ENCODE assay signal across 19 cellular contexts in genomic region chr7:15922002-15922401, GRCh38.
DNase-seq lines count a peak whose midpoint lies in the region; ATAC-seq, FAIRE-seq and TF ChIP-seq lines count a peak whose summit lies in the region.
"Had no signal": no experiment of that assay in that cellular context is flagged by ENCODE, and none has a peak within 500 bp of the region (broad histone marks: within the 10 kb centered on the region; RNA-seq: fewer than 3 reads in every experiment).

No MANE protein-coding gene starts in this region.

- no peak overlapping the region for H3K9ac ChIP-seq in endothelial cell of umbilical vein (replicated peaks; ENCODE audit: extremely low read depth, insufficient read depth, low read length)
- H3K9ac ChIP-seq: BLaER1 had no signal

- intact Hi-C loops in endothelial cell of umbilical vein (cut with micrococcal nuclease): loop anchor here (5.0 kb wide), 1 partner anchor 70 kb away; no protein-coding TSS in a partner anchor

- no peak for TF ChIP-seq CTCF in endothelial cell of umbilical vein (IDR thresholded peaks at IDR 0.05; ENCODE audit: extremely low read depth in 1 of 2, insufficient read depth in 1 of 2, low read depth in 1 of 2, low read length in 2 of 2)

- H3K4me3 ChIP-seq in ACC112 (ENCODE audit: low read depth, low read length) (no peak overlapping the region), endothelial cell of umbilical vein (replicated peaks in 1 of 3; ENCODE audit: insufficient read depth in 1 of 3, low read depth in 1 of 3, low read length in 3 of 3) (no peak overlapping the region)
- H3K4me3 ChIP-seq: BLaER1, GM12878, HAP-1, K562 had no signal

- H3K27ac ChIP-seq in ACC112 (ENCODE audit: low read depth, low read length) (peak overlapping the region; percentile 31; the same call in 1 of the 2 replicates), endothelial cell of umbilical vein (ENCODE audit: insufficient read depth, low read depth, low read length) (no peak overlapping the region)
- H3K27ac ChIP-seq: 22Rv1, BLaER1, HL-60 had no signal

- no peaks in the 10 kb centered on the region for H3K9me1 ChIP-seq in endothelial cell of umbilical vein (replicated peaks; ENCODE audit: control insufficient read depth, extremely low read depth, insufficient read depth, low read length)

- ATAC-seq in GM18520 (IDR thresholded peaks at IDR 0.05; ENCODE audit: unreplicated experiment): no peak
- ATAC-seq in GM21723 (IDR thresholded peaks at IDR 0.05; ENCODE audit: unreplicated experiment): no peak
- ATAC-seq: GM12878, K562 had no signal

- TF ChIP-seq POLR2A in endothelial cell of umbilical vein (IDR thresholded peaks at IDR 0.05; ENCODE audit: low read depth, low read length): no peak

- peak; percentile 61 for DNase-seq in ELR (ENCODE audit: low read depth)
- peak; percentile 12 for DNase-seq in LHCN-M2 (ENCODE audit: low read depth)
- DNase-seq in endothelial cell of umbilical vein (ENCODE audit: low read depth, low spot score): peak; percentile 52
- DNase-seq in NCI-H1105 (lab: John Stamatoyannopoulos, UW): no peak
- DNase-seq in activated T-cell treated with anti-CD3 and anti-CD28 coated beads, Interleukin-2, amount 50 U/mL, for 1 hour: no peak
- DNase-seq: AML-193; CD4-positive, CD25-positive, alpha-beta regulatory T cell; DMS79 had no signal

- no peaks in the 10 kb centered on the region for H3K9me3 ChIP-seq in endothelial cell of umbilical vein (replicated peaks; ENCODE audit: control insufficient read depth, insufficient read depth, low read length)
- H3K9me3 ChIP-seq: BLaER1, HAP-1 had no signal

- H3K4me2 ChIP-seq in endothelial cell of umbilical vein (ENCODE audit: insufficient read depth, low read length): peak overlapping the region; percentile 77
- H3K4me2 ChIP-seq: BLaER1 had no signal

- H3K36me3 ChIP-seq in ACC112 (ENCODE audit: insufficient read depth, low read length) (0 out of 2 replicates have a peak, but pooled peaks cover 2% of the 10 kb centered on the region), endothelial cell of umbilical vein (ENCODE audit: control insufficient read depth in 2 of 2, extremely low read depth in 1 of 2, insufficient read depth in 2 of 2, low read length in 2 of 2) (no peaks in the 10 kb centered on the region)
- H3K36me3 ChIP-seq: BLaER1, HAP-1 had no signal

- no TSS peak for BruUV-seq in endothelial cell of umbilical vein (replicated peaks; lab: Mats Ljungman, UMichigan)

- CTCF ChIA-PET in endothelial cell of umbilical vein (lab: Charles Lee): interaction anchor here (0.7 to 1.8 kb wide), 15 partner anchors 8 to 1711 kb away, joined by 3 to 9 read pairs (median 4); no protein-coding TSS in a partner anchor

- FAIRE-seq in endothelial cell of umbilical vein (lab: Jason Lieb, UNC): no peak
- FAIRE-seq: GM12878, GM18507, H1, K562 had no signal

- dilution Hi-C loops in endothelial cell of umbilical vein (cut with MboI; ENCODE audit: extremely low pct_ligation_motif_present, low sequenced_read_pairs): no loop called here

- peaks cover 10% of the 10 kb centered on the region for H3K4me1 ChIP-seq in ACC112 (ENCODE audit: control insufficient read depth, insufficient read depth, low read length, unreplicated experiment)
- peaks cover 13% of the 10 kb centered on the region for H3K4me1 ChIP-seq in endothelial cell of umbilical vein (ENCODE audit: control insufficient read depth, extremely low read depth, insufficient read depth, low read length)

- H2AFZ ChIP-seq in ACC112 (ENCODE audit: low read length, unreplicated experiment): no peak overlapping the region
- H2AFZ ChIP-seq in endothelial cell of umbilical vein (ENCODE audit: low read depth, low read length): no peak overlapping the region

- POLR2A ChIA-PET in endothelial cell of umbilical vein (lab: Charles Lee): no interaction called here

- H3K27me3 ChIP-seq in ACC112 (ENCODE audit: insufficient read depth, low read length) (no peaks in the 10 kb centered on the region), endothelial cell of umbilical vein (ENCODE audit: control insufficient read depth in 2 of 2, insufficient read depth in 2 of 2, low read length in 2 of 2) (no peaks in the 10 kb centered on the region)
- H3K27me3 ChIP-seq: BLaER1 had no signal

- no peaks in the 10 kb centered on the region for H4K20me1 ChIP-seq in endothelial cell of umbilical vein (replicated peaks; ENCODE audit: control insufficient read depth, extremely low read depth, insufficient read depth, low read length)
- H4K20me1 ChIP-seq: BLaER1 had no signal

- H3K79me2 ChIP-seq in ACC112 (ENCODE audit: control insufficient read depth, insufficient read depth, low read length, unreplicated experiment) (no peaks in the 10 kb centered on the region), endothelial cell of umbilical vein (ENCODE audit: control insufficient read depth, insufficient read depth, low read length) (no peaks in the 10 kb centered on the region)

TF ChIP-seq in endothelial cell of umbilical vein, 7 proteins besides CTCF, POLR2A, EP300 and RAD21:
- TF ChIP-seq MAX (IDR thresholded peaks at IDR 0.05; ENCODE audit: insufficient read depth, insufficient read length) (no peak), MYC (IDR thresholded peaks at IDR 0.05; ENCODE audit: low read depth, low read length) (no peak), FOS (IDR thresholded peaks at IDR 0.05; ENCODE audit: borderline replicate concordance, insufficient read depth, low read length) (peak; percentile 18)

Comparison
In these comparisons a context has a peak if more than half of its experiments do, and no peak if none do; other contexts are left out.
1. DNase-seq: peak in ELR (single experiment), LHCN-M2 (single experiment) and endothelial cell of umbilical vein (single experiment); none in NCI-H1105 (single experiment) and activated T-cell treated with anti-CD3 and anti-CD28 coated beads, Interleukin-2, amount 50 U/mL, for 1 hour (single experiment).